ENCODE assay signal across 11 cellular contexts in the genomic region with DNA sequence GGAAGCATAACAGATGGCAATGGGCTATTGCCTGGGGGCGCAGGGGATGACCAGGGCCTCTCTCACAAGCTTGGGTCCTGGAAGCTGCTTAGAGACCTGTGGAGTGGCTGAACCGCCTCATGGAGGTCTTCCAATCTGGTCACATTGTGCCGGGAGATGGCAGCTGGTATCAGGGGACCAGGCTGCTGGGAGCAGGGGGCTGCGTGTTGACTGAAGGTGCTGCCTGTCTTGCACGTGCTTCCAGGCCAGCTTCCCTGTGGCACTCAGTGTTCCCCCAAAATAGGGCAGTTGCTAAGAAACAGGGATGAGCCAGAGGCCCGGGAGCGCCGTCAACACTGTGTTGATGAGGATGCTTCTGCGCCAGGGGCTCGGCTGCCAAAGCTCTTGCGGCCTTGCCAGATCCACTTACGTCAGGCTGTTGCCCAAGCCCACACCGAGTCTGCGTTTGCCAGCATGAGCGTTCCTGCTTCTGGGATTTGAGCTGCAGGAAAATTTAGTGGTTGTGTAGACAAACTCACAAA. TPM values are rescaled to one million over a fixed set of nuclear protein-coding genes. Genes with fewer than 3 reads are reported as not detected.
A peak's percentile ranks its signal among the peaks of the same experiment; 100 is the strongest.
DNase-seq lines count a peak whose midpoint lies in the region; ATAC-seq and TF ChIP-seq lines count a peak whose summit lies in the region.
"Had no signal": no experiment of that assay in that cellular context is flagged by ENCODE, and none has a peak within 500 bp of the region (broad histone marks: within the 10 kb centered on the region; RNA-seq: fewer than 3 reads in every experiment).

No MANE protein-coding gene starts in this region.

- H3K4me3 ChIP-seq in ACC112 (ENCODE audit: low read depth, low read length): 0 out of 2 replicates have a peak overlapping the region, but pooled peaks have one; percentile 0
- peak overlapping the region in 2 of 4 donors; percentile 3 to 26 for H3K4me3 ChIP-seq in esophagus muscularis mucosa
- H3K4me3 ChIP-seq: BLaER1 had no signal

- no peaks in the 10 kb centered on the region for H3K27me3 ChIP-seq in ACC112 (ENCODE audit: insufficient read depth, low read length)
- H3K27me3 ChIP-seq in esophagus muscularis mucosa: no peaks in the 10 kb centered on the region
- H3K27me3 ChIP-seq: BLaER1 had no signal

- peaks cover 40% of the 10 kb centered on the region for H3K4me1 Mint-ChIP-seq in activated naive CD4-positive, alpha-beta T cell treated with anti-CD3 and anti-CD28 coated beads, Interleukin-2, amount 10 ng/mL, durations not matched to agents 7 days and 5 days

- H3K27ac Mint-ChIP-seq in activated naive CD4-positive, alpha-beta T cell treated with anti-CD3 and anti-CD28 coated beads, Interleukin-2, amount 10 ng/mL, durations not matched to agents 7 days and 5 days: no peak overlapping the region
- H3K27ac Mint-ChIP-seq: memory B cell had no signal

- H3K27me3 Mint-ChIP-seq in activated naive CD4-positive, alpha-beta T cell treated with anti-CD3 and anti-CD28 coated beads, Interleukin-2, amount 10 ng/mL, durations not matched to agents 7 days and 5 days: no peaks in the 10 kb centered on the region
- H3K27me3 Mint-ChIP-seq: memory B cell had no signal

- H3K4me1 ChIP-seq in ACC112 (ENCODE audit: control insufficient read depth, insufficient read depth, low read length, unreplicated experiment): peaks cover 58% of the 10 kb centered on the region
- peaks cover 63 to 100% (median 98%) of the 10 kb centered on the region in 4 donors for H3K4me1 ChIP-seq in esophagus muscularis mucosa

- TF ChIP-seq CTCF in esophagus muscularis mucosa (IDR thresholded peaks at IDR 0.05): no peak

- no peak overlapping the region for H3K4me3 Mint-ChIP-seq in activated naive CD4-positive, alpha-beta T cell treated with anti-CD3 and anti-CD28 coated beads, Interleukin-2, amount 10 ng/mL, durations not matched to agents 7 days and 5 days
- H3K4me3 Mint-ChIP-seq: memory B cell had no signal

- TF ChIP-seq EP300 in esophagus muscularis mucosa (IDR thresholded peaks at IDR 0.05): peak; percentile 96

- no peak overlapping the region for H2AFZ ChIP-seq in ACC112 (ENCODE audit: low read length, unreplicated experiment)

- H3K79me2 ChIP-seq in ACC112 (ENCODE audit: control insufficient read depth, insufficient read depth, low read length, unreplicated experiment): peaks cover 80% of the 10 kb centered on the region

- ATAC-seq in HG03457 (IDR thresholded peaks at IDR 0.05; ENCODE audit: unreplicated experiment): no peak
- no peak for ATAC-seq in HG02610 (IDR thresholded peaks at IDR 0.05; ENCODE audit: unreplicated experiment)

- CTCF ChIA-PET in activated naive CD4-positive, alpha-beta T cell treated with anti-CD3 and anti-CD28 coated beads, Interleukin-2, amount 10 ng/mL, durations not matched to agents 7 days and 5 days (lab: Charles Lee): interaction anchor here (1.2 to 1.5 kb wide), 2 partner anchors 19 to 174 kb away, joined by 3 to 5 read pairs; no protein-coding TSS in a partner anchor

- peaks cover 38% of the 10 kb centered on the region for H3K36me3 Mint-ChIP-seq in activated naive CD4-positive, alpha-beta T cell treated with anti-CD3 and anti-CD28 coated beads, Interleukin-2, amount 10 ng/mL, durations not matched to agents 7 days and 5 days

- H3K27ac ChIP-seq in ACC112 (ENCODE audit: low read depth, low read length): peak overlapping the region; percentile 97
- peak overlapping the region; percentile 92 to 95 (median 92) for H3K27ac ChIP-seq in esophagus muscularis mucosa (replicated peaks in 1 of 4)
- H3K27ac ChIP-seq: BLaER1 had no signal

- 54% methylated on average over 13 of the region's 15 CpGs for WGBS in esophagus muscularis mucosa

- DNase-seq in NCI-H446 treated with DMSO at 0.1 percent for 48 hours (lab: John Stamatoyannopoulos, UW) (peak; percentile 97), esophagus muscularis mucosa (ENCODE audit: extremely low spot score) (peak; percentile 97), myocyte (ENCODE audit: low read depth) (peak; percentile 95), COLO829 (ENCODE audit: low spot score) (no peak)
- DNase-seq in activated naive CD4-positive, alpha-beta T cell treated with anti-CD3 and anti-CD28 coated beads, Interleukin-2, amount 10 ng/mL, durations not matched to agents 7 days and 5 days: no peak
- DNase-seq: NCI-H187 had no signal

- TF ChIP-seq POLR2A in esophagus muscularis mucosa (IDR thresholded peaks at IDR 0.05; ENCODE audit: low read depth): no peak

- H3K9me3 ChIP-seq in esophagus muscularis mucosa: no peaks in the 10 kb centered on the region
- H3K9me3 ChIP-seq: BLaER1 had no signal

- H3K36me3 ChIP-seq in ACC112 (ENCODE audit: insufficient read depth, low read length): peaks cover 3% of the 10 kb centered on the region; the same call in 1 of the 2 replicates
- peaks cover 0 to 6% (median 0%) of the 10 kb centered on the region in 4 donors for H3K36me3 ChIP-seq in esophagus muscularis mucosa

- H3K9me3 Mint-ChIP-seq in activated naive CD4-positive, alpha-beta T cell treated with anti-CD3 and anti-CD28 coated beads, Interleukin-2, amount 10 ng/mL, durations not matched to agents 7 days and 5 days: no peaks in the 10 kb centered on the region
- H3K9me3 Mint-ChIP-seq: memory B cell had no signal

- intact Hi-C loops in esophagus muscularis mucosa (cut with DNase I): no loop called here

RNA-seq across cellular contexts. Expression of gene ELK3, which starts 39.8 kb away (rescaled TPM):
- total RNA-seq in esophagus muscularis mucosa: 10 to 100 TPM; 13.7 to 26.9 (median 25.7) TPM
- total RNA-seq in myocyte: 22.5 and 22.7 TPM in 2 replicates
- 19.0 TPM for polyA plus RNA-seq in myocyte (2012)

Comparison
In these comparisons a context has a peak if more than half of its experiments do, and no peak if none do; other contexts are left out.
1. DNase-seq: peak in NCI-H446 treated with DMSO at 0.1 percent for 48 hours (single experiment), esophagus muscularis mucosa (single experiment) and myocyte (single experiment); none in COLO829 (single experiment) and activated naive CD4-positive, alpha-beta T cell treated with anti-CD3 and anti-CD28 coated beads, Interleukin-2, amount 10 ng/mL, durations not matched to agents 7 days and 5 days (single experiment).